In genomic region chr7:43482679-43483252, GRCh38 we compare ENCODE assay signal across 17 cellular contexts.
"Had no signal": no experiment of that assay in that cellular context is flagged by ENCODE, and none has a peak within 500 bp of the region (broad histone marks: within the 10 kb centered on the region; RNA-seq: fewer than 3 reads in every experiment).

No MANE protein-coding gene starts in this region.

- DNase-seq: activated CD4-positive, alpha-beta T cell treated with anti-CD3 and anti-CD28 coated beads, Interleukin-2, amount 50 U/mL, for 4 hours; activated gamma-delta T cell; endodermal cell; heart right ventricle; natural killer cell; sigmoid colon; stimulated activated CD4-positive, alpha-beta T cell treated with anti-CD3 and anti-CD28 coated beads, Interleukin-4, amount 100 ng/mL, for 24 hours; stomach; T-helper 2 cell; trophoblast cell; WERI-Rb-1 had no signal

- H3K27me3 ChIP-seq: gastroesophageal sphincter, heart right ventricle, neutrophil, sigmoid colon, stomach, vagina had no signal

- H3K4me3 Mint-ChIP-seq: activated naive CD4-positive, alpha-beta T cell treated with anti-CD3 and anti-CD28 coated beads, Interleukin-2, amount 50 U/mL, for 24 hours; endodermal cell; natural killer cell; stimulated activated effector memory CD8-positive, alpha-beta T cell treated with anti-CD3 and anti-CD28 coated beads, Interleukin-12 subunit alpha, Interleukin-12 subunit beta, amount 100 ng/mL, for 72 hours had no signal

- H3K9me3 ChIP-seq: gastroesophageal sphincter, heart right ventricle, neutrophil, sigmoid colon, stomach, vagina had no signal

- H3K36me3 Mint-ChIP-seq: activated naive CD4-positive, alpha-beta T cell treated with anti-CD3 and anti-CD28 coated beads, Interleukin-2, amount 50 U/mL, for 24 hours; natural killer cell; stimulated activated effector memory CD8-positive, alpha-beta T cell treated with anti-CD3 and anti-CD28 coated beads, Interleukin-12 subunit alpha, Interleukin-12 subunit beta, amount 100 ng/mL, for 72 hours had no signal

- H3K27ac Mint-ChIP-seq: activated naive CD4-positive, alpha-beta T cell treated with anti-CD3 and anti-CD28 coated beads, Interleukin-2, amount 50 U/mL, for 24 hours; endodermal cell; natural killer cell; stimulated activated effector memory CD8-positive, alpha-beta T cell treated with anti-CD3 and anti-CD28 coated beads, Interleukin-12 subunit alpha, Interleukin-12 subunit beta, amount 100 ng/mL, for 72 hours had no signal

- H3K27ac ChIP-seq: gastroesophageal sphincter, heart right ventricle, neutrophil, parathyroid adenoma, sigmoid colon, stomach, vagina, WERI-Rb-1 had no signal

- H3K36me3 ChIP-seq: gastroesophageal sphincter, heart right ventricle, neutrophil, sigmoid colon, stomach, vagina, WERI-Rb-1 had no signal

- H3K27me3 Mint-ChIP-seq: activated naive CD4-positive, alpha-beta T cell treated with anti-CD3 and anti-CD28 coated beads, Interleukin-2, amount 50 U/mL, for 24 hours had no signal

- H3K4me1 ChIP-seq: sigmoid colon, stomach, vagina had no signal

- H3K79me2 ChIP-seq: parathyroid adenoma had no signal

- H3K9me3 Mint-ChIP-seq: activated naive CD4-positive, alpha-beta T cell treated with anti-CD3 and anti-CD28 coated beads, Interleukin-2, amount 50 U/mL, for 24 hours; natural killer cell; stimulated activated effector memory CD8-positive, alpha-beta T cell treated with anti-CD3 and anti-CD28 coated beads, Interleukin-12 subunit alpha, Interleukin-12 subunit beta, amount 100 ng/mL, for 72 hours had no signal

- H3K4me3 ChIP-seq: gastroesophageal sphincter, heart right ventricle, sigmoid colon, stomach, vagina had no signal

- ATAC-seq: gastroesophageal sphincter; heart right ventricle; natural killer cell; stimulated activated effector memory CD8-positive, alpha-beta T cell treated with anti-CD3 and anti-CD28 coated beads, Interleukin-12 subunit alpha, Interleukin-12 subunit beta, amount 100 ng/mL, for 72 hours had no signal

- H3K4me1 Mint-ChIP-seq: activated naive CD4-positive, alpha-beta T cell treated with anti-CD3 and anti-CD28 coated beads, Interleukin-2, amount 50 U/mL, for 24 hours; natural killer cell; stimulated activated effector memory CD8-positive, alpha-beta T cell treated with anti-CD3 and anti-CD28 coated beads, Interleukin-12 subunit alpha, Interleukin-12 subunit beta, amount 100 ng/mL, for 72 hours had no signal

- H2AFZ ChIP-seq: parathyroid adenoma had no signal
